ENCODE assay signal across 9 cellular contexts in the genomic region with DNA sequence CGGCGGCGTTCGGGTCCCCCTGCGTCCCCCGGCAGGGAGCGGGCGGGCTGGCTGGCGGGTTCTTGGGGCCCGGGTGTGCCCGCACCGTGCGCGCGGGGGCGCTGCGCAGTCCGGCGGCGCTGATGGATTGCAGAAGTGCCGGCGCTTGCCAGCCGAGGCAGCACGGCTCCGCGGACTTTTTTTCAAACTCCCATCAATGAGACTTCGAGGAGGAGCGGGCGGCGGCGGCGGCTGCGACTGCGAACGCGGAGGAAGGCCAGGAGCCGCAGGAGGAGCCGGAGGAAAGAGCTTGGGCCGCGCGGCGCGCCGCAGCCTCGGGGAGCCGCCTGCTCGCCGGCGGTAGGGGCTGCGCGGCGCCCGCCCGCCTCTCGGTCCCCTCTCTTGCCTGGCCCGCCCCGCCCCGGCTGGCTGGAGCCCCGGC. TPM values are rescaled to one million over a fixed set of nuclear protein-coding genes. Genes with fewer than 3 reads are reported as not detected.
DNase-seq lines count a peak whose midpoint lies in the region; ATAC-seq, FAIRE-seq and TF ChIP-seq lines count a peak whose summit lies in the region.
"Had no signal": no experiment of that assay in that cellular context is flagged by ENCODE, and none has a peak within 500 bp of the region (broad histone marks: within the 10 kb centered on the region; RNA-seq: fewer than 3 reads in every experiment).

A gene (plus strand): TSS at position 119 of the 421 bp plus-strand sequence. CDS start 61,453 bp downstream, outside the sequence.

- peak within 1 kb of the TSS; percentile 99 for H2BK120ac ChIP-seq in mesenchymal stem cell (ENCODE audit: low read depth, low read length)

- H3K4me3 Mint-ChIP-seq in activated CD4-positive, alpha-beta T cell treated with anti-CD3 and anti-CD28 coated beads for 36 hours: peak within 1 kb of the TSS; percentile 40
- H3K4me3 Mint-ChIP-seq in T-helper 1 cell treated with Interleukin-12 subunit alpha and Interleukin-12 subunit beta and Interleukin-4 antibody, amounts not matched to agents 30 μg/mL and 1 μg/mL, for 36 hours: peak within 1 kb of the TSS; percentile 67

- H3K9ac ChIP-seq in endothelial cell of umbilical vein (replicated peaks; ENCODE audit: extremely low read depth, insufficient read depth, low read length) (no peak within 1 kb of the TSS), mesenchymal stem cell (ENCODE audit: low read length) (peak within 1 kb of the TSS; percentile 85), stomach smooth muscle (ENCODE audit: low read length in 2 of 2) (peak within 1 kb of the TSS; percentile 51 to 63)

- H3K18ac ChIP-seq in mesenchymal stem cell (ENCODE audit: low read depth in 1 of 2, low read length in 2 of 2): peak within 1 kb of the TSS; percentile 94 to 99

- CTCF ChIA-PET in activated CD4-positive, alpha-beta T cell treated with anti-CD3 and anti-CD28 coated beads for 36 hours (lab: Charles Lee): interaction anchor here (0.5 kb wide), 1 partner anchor 1033 kb away, joined by 3 read pairs; no protein-coding TSS in a partner anchor
- CTCF ChIA-PET in endothelial cell of umbilical vein (lab: Charles Lee): interaction anchor here (0.6 to 2.5 kb wide), 17 partner anchors 9 to 344 kb away, joined by 3 to 9 read pairs (median 4); no protein-coding TSS in a partner anchor

- peaks cover 63 to 83% of the 10 kb centered on the region in 2 experiments for H3K27me3 ChIP-seq in endothelial cell of umbilical vein (ENCODE audit: control insufficient read depth in 2 of 2, insufficient read depth in 2 of 2, low read length in 2 of 2)
- H3K27me3 ChIP-seq in mesenchymal stem cell (ENCODE audit: control insufficient read depth in 1 of 2, insufficient read depth in 1 of 2, low read length in 2 of 2): no peaks in the 10 kb centered on the region
- no peaks in the 10 kb centered on the region for H3K27me3 ChIP-seq in stomach smooth muscle (ENCODE audit: control insufficient read depth in 1 of 2, insufficient read depth in 2 of 2, low read length in 2 of 2)

- POLR2A ChIA-PET in activated CD4-positive, alpha-beta T cell treated with anti-CD3 and anti-CD28 coated beads for 36 hours (lab: Charles Lee): interaction anchor here (1.5 kb wide), 1 partner anchor 339 kb away, joined by 3 read pairs; no protein-coding TSS in a partner anchor
- POLR2A ChIA-PET in endothelial cell of umbilical vein (lab: Charles Lee): no interaction called here

- dilution Hi-C loops in endothelial cell of umbilical vein (cut with MboI; ENCODE audit: extremely low pct_ligation_motif_present, low sequenced_read_pairs): no loop called here

- peak within 1 kb of the TSS; percentile 90 to 99 for H3K14ac ChIP-seq in mesenchymal stem cell (ENCODE audit: low read length in 2 of 2)

- H3K4ac ChIP-seq in mesenchymal stem cell (ENCODE audit: low read depth in 1 of 2, low read length in 2 of 2): peak within 1 kb of the TSS; percentile 99 to 100

- peak within 1 kb of the TSS; percentile 96 for H4K8ac ChIP-seq in mesenchymal stem cell (ENCODE audit: low read length)

- H3K27ac Mint-ChIP-seq in activated CD4-positive, alpha-beta T cell treated with anti-CD3 and anti-CD28 coated beads for 36 hours: no peak within 1 kb of the TSS
- no peak within 1 kb of the TSS for H3K27ac Mint-ChIP-seq in T-helper 1 cell treated with Interleukin-12 subunit alpha and Interleukin-12 subunit beta and Interleukin-4 antibody, amounts not matched to agents 30 μg/mL and 1 μg/mL, for 36 hours

- no peak for TF ChIP-seq POLR2A in endothelial cell of umbilical vein (IDR thresholded peaks at IDR 0.05; ENCODE audit: low read depth, low read length)

- no peak within 1 kb of the TSS for H2AK5ac ChIP-seq in mesenchymal stem cell (ENCODE audit: low read length, severe bottlenecking)

- peak within 1 kb of the TSS; percentile 98 to 99 for H3K23ac ChIP-seq in mesenchymal stem cell (ENCODE audit: low read length in 2 of 2)

- H3K36me3 Mint-ChIP-seq in activated CD4-positive, alpha-beta T cell treated with anti-CD3 and anti-CD28 coated beads for 36 hours (ENCODE audit: low read depth): no peaks in the 10 kb centered on the region
- peaks cover 2% of the 10 kb centered on the region for H3K36me3 Mint-ChIP-seq in T-helper 1 cell treated with Interleukin-12 subunit alpha and Interleukin-12 subunit beta and Interleukin-4 antibody, amounts not matched to agents 30 μg/mL and 1 μg/mL, for 36 hours (ENCODE audit: low read depth)

- H3K4me3 ChIP-seq in LNCaP clone FGC (ENCODE audit: low read depth, low read length) (peak within 1 kb of the TSS; percentile 42), endothelial cell of umbilical vein (replicated peaks in 1 of 3; ENCODE audit: insufficient read depth in 1 of 3, low read depth in 1 of 3, low read length in 3 of 3) (peak within 1 kb of the TSS in 1 of 3 experiments; percentile 8), mesenchymal stem cell (ENCODE audit: insufficient read depth in 1 of 2, low read depth in 1 of 2, low read length in 2 of 2) (peak within 1 kb of the TSS; percentile 84 to 88), stomach smooth muscle (ENCODE audit: low read length in 2 of 2) (peak within 1 kb of the TSS; percentile 69 to 81)

- no peaks in the 10 kb centered on the region for H3K79me2 ChIP-seq in endothelial cell of umbilical vein (ENCODE audit: control insufficient read depth, insufficient read depth, low read length)

- peak; percentile 87 for ATAC-seq in activated CD4-positive, alpha-beta T cell treated with anti-CD3 and anti-CD28 coated beads for 36 hours

- no peaks in the 10 kb centered on the region for H3K9me3 Mint-ChIP-seq in activated CD4-positive, alpha-beta T cell treated with anti-CD3 and anti-CD28 coated beads for 36 hours (ENCODE audit: low read depth)
- no peaks in the 10 kb centered on the region for H3K9me3 Mint-ChIP-seq in T-helper 1 cell treated with Interleukin-12 subunit alpha and Interleukin-12 subunit beta and Interleukin-4 antibody, amounts not matched to agents 30 μg/mL and 1 μg/mL, for 36 hours

- peaks cover 64% of the 10 kb centered on the region for H3K27me3 Mint-ChIP-seq in activated CD4-positive, alpha-beta T cell treated with anti-CD3 and anti-CD28 coated beads for 36 hours
- peaks cover 69% of the 10 kb centered on the region for H3K27me3 Mint-ChIP-seq in T-helper 1 cell treated with Interleukin-12 subunit alpha and Interleukin-12 subunit beta and Interleukin-4 antibody, amounts not matched to agents 30 μg/mL and 1 μg/mL, for 36 hours (ENCODE audit: low read depth)

- FAIRE-seq in endothelial cell of umbilical vein (lab: Jason Lieb, UNC): no peak

- peaks cover 6% of the 10 kb centered on the region for H3K79me1 ChIP-seq in mesenchymal stem cell (replicated peaks; ENCODE audit: low read length, poor library complexity, severe bottlenecking)

- H3K9me1 ChIP-seq in endothelial cell of umbilical vein (replicated peaks; ENCODE audit: control insufficient read depth, extremely low read depth, insufficient read depth, low read length): no peaks in the 10 kb centered on the region

- H3K4me1 ChIP-seq in endothelial cell of umbilical vein (ENCODE audit: control insufficient read depth, extremely low read depth, insufficient read depth, low read length) (no peaks in the 10 kb centered on the region), mesenchymal stem cell (ENCODE audit: control insufficient read depth, insufficient read depth, low read depth, low read length) (peaks cover 17% of the 10 kb centered on the region), stomach smooth muscle (ENCODE audit: control insufficient read depth, insufficient read depth, low read length) (peaks cover 46% of the 10 kb centered on the region)

- intact Hi-C loops in activated CD4-positive, alpha-beta T cell treated with anti-CD3 and anti-CD28 coated beads for 36 hours (cut with DNase I, micrococcal nuclease): loop anchor here in 1 of 2 experiments (2.0 to 5.0 kb wide), 2 partner anchors 335 to 388 kb away; a partner anchor contains a TSS
- intact Hi-C loops in endothelial cell of umbilical vein (cut with micrococcal nuclease): loop anchor here (1.0 to 5.0 kb wide), 5 partner anchors 13 to 336 kb away; no protein-coding TSS in a partner anchor

- peak within 1 kb of the TSS; percentile 97 for H2BK15ac ChIP-seq in mesenchymal stem cell (ENCODE audit: low read depth, poor library complexity, severe bottlenecking)

- H2BK5ac ChIP-seq in mesenchymal stem cell (ENCODE audit: low read depth, low read length, poor library complexity, severe bottlenecking): peak within 1 kb of the TSS; percentile 88

- no TSS peak for BruUV-seq in endothelial cell of umbilical vein (replicated peaks; lab: Mats Ljungman, UMichigan)

- H3K9me3 ChIP-seq in endothelial cell of umbilical vein (replicated peaks; ENCODE audit: control insufficient read depth, insufficient read depth, low read length) (no peaks in the 10 kb centered on the region), mesenchymal stem cell (ENCODE audit: control insufficient read depth, low read length) (no peaks in the 10 kb centered on the region), stomach smooth muscle (ENCODE audit: control insufficient read depth in 2 of 2, low read length in 2 of 2) (no peaks in the 10 kb centered on the region)

- H3K36me3 ChIP-seq in endothelial cell of umbilical vein (ENCODE audit: control insufficient read depth in 2 of 2, extremely low read depth in 1 of 2, insufficient read depth in 2 of 2, low read length in 2 of 2) (no peaks in the 10 kb centered on the region), mesenchymal stem cell (ENCODE audit: control insufficient read depth in 1 of 2, insufficient read depth in 2 of 2, low read depth in 1 of 2, low read length in 2 of 2) (no peaks in the 10 kb centered on the region), stomach smooth muscle (ENCODE audit: control insufficient read depth in 2 of 2, insufficient read depth in 2 of 2, low read length in 2 of 2) (no peaks in the 10 kb centered on the region)

- H3K4me1 Mint-ChIP-seq in activated CD4-positive, alpha-beta T cell treated with anti-CD3 and anti-CD28 coated beads for 36 hours: peaks cover 6% of the 10 kb centered on the region
- H3K4me1 Mint-ChIP-seq in T-helper 1 cell treated with Interleukin-12 subunit alpha and Interleukin-12 subunit beta and Interleukin-4 antibody, amounts not matched to agents 30 μg/mL and 1 μg/mL, for 36 hours (ENCODE audit: low read depth): peaks cover 11% of the 10 kb centered on the region

- TF ChIP-seq CTCF in LNCaP clone FGC (IDR thresholded peaks at IDR 0.05; ENCODE audit: control insufficient read depth, extremely low read depth, insufficient read depth) (peak; percentile 82), endothelial cell of umbilical vein (IDR thresholded peaks at IDR 0.05; ENCODE audit: extremely low read depth in 1 of 2, insufficient read depth in 1 of 2, low read depth in 1 of 2, low read length in 2 of 2) (peak; percentile 56 to 64)

- WGBS in mesenchymal stem cell: under 1% methylated on average over 41 of the region's 59 CpGs

- peak within 1 kb of the TSS; percentile 38 to 96 for H2BK12ac ChIP-seq in mesenchymal stem cell (ENCODE audit: low read length in 2 of 2)

- H4K91ac ChIP-seq in mesenchymal stem cell (ENCODE audit: low read length): peak within 1 kb of the TSS; percentile 98

- H3K27ac ChIP-seq in endothelial cell of umbilical vein (ENCODE audit: insufficient read depth, low read depth, low read length) (no peak within 1 kb of the TSS), mesenchymal stem cell (ENCODE audit: low read length, poor library complexity, severe bottlenecking) (peak within 1 kb of the TSS; percentile 89), stomach smooth muscle (ENCODE audit: low read length) (peak within 1 kb of the TSS; percentile 70)

- peak within 1 kb of the TSS; percentile 63 for H3K4me2 ChIP-seq in endothelial cell of umbilical vein (ENCODE audit: insufficient read depth, low read length)
- peak within 1 kb of the TSS; percentile 98 for H3K4me2 ChIP-seq in mesenchymal stem cell (ENCODE audit: low read length, poor library complexity, severe bottlenecking)

- H2AFZ ChIP-seq in endothelial cell of umbilical vein (ENCODE audit: low read depth, low read length) (peak within 1 kb of the TSS; percentile 21), mesenchymal stem cell (ENCODE audit: low read depth, low read length) (peak within 1 kb of the TSS; percentile 51)

- H4K20me1 ChIP-seq in endothelial cell of umbilical vein (replicated peaks; ENCODE audit: control insufficient read depth, extremely low read depth, insufficient read depth, low read length): no peaks in the 10 kb centered on the region

- DNase-seq in activated CD4-positive, alpha-beta T cell treated with anti-CD3 and anti-CD28 coated beads for 36 hours: peak; percentile 74
- DNase-seq in activated CD4-positive, alpha-beta T cell treated with anti-CD3 and anti-CD28 coated beads for 1 hour: no peak
- peak; percentile 46 for DNase-seq in LNCaP clone FGC (ENCODE audit: low read depth)
- peak; percentile 63 for DNase-seq in endothelial cell of umbilical vein (ENCODE audit: low read depth, low spot score)
- DNase-seq in mesenchymal stem cell: peak; percentile 89
- DNase-seq in GM19238 (ENCODE audit: insufficient read length, low spot score): no peak

RNA-seq across cellular contexts. Expression of the gene that starts here (rescaled TPM):
- total RNA-seq in activated CD4-positive, alpha-beta T cell treated with anti-CD3 and anti-CD28 coated beads for 36 hours: not detected
- 0.13 and 0.51 TPM in 2 replicates for total RNA-seq in endothelial cell of umbilical vein
- 0.02 TPM in 1 of 2 replicates, not detected in the other for polyA plus RNA-seq in endothelial cell of umbilical vein
- 0.01 TPM in 1 of 2 replicates, not detected in the other for polyA plus RNA-seq in endothelial cell of umbilical vein (2011; cell fraction: cytosol; rRNA removed)
- polyA plus RNA-seq in endothelial cell of umbilical vein (2011; cell fraction: nucleus; rRNA removed): 0.01 TPM in 1 of 2 replicates, not detected in the other
- not detected in 2 replicates for polyA plus RNA-seq in endothelial cell of umbilical vein (2012)
- not detected in 2 replicates for polyA minus RNA-seq in endothelial cell of umbilical vein
- polyA minus RNA-seq in endothelial cell of umbilical vein (2011; cell fraction: cytosol; rRNA and poly(A)+ RNA removed): 0.51 TPM
- polyA minus RNA-seq in endothelial cell of umbilical vein (2011; cell fraction: nucleus; rRNA and poly(A)+ RNA removed): not detected in 2 replicates
- 28.9 TPM for polyA plus RNA-seq in mesenchymal stem cell (2013, experiment 1 of 2)
- 29.5 TPM for polyA plus RNA-seq in mesenchymal stem cell (2013, experiment 2 of 2)
- total RNA-seq: mononuclear cell had no signal

Comparison
In these comparisons a context has a peak if more than half of its experiments do, and no peak if none do; other contexts are left out.
1. Peak in DNase-seq and ATAC-seq in activated CD4-positive, alpha-beta T cell treated with anti-CD3 and anti-CD28 coated beads for 36 hours; RNA of the gene not detected or under 1 TPM.
2. Peak in DNase-seq and H3K4me2 ChIP-seq in endothelial cell of umbilical vein; RNA of the gene not detected or under 1 TPM.
3. DNase-seq: peak in LNCaP clone FGC (single experiment) and mesenchymal stem cell (single experiment); none in activated CD4-positive, alpha-beta T cell treated with anti-CD3 and anti-CD28 coated beads for 1 hour (single experiment) and GM19238 (single experiment).